ENCODE assay signal across 1 cellular context in genomic region chr10:5887641-5888040, GRCh38.
TF ChIP-seq lines count a peak whose summit lies in the region.

No MANE protein-coding gene starts in this region.

TF ChIP-seq in A549, 52 proteins besides CTCF, POLR2A, EP300 and RAD21 (continued from another document):
- TF ChIP-seq JUN (IDR thresholded peaks at IDR 0.05) (no peak), MAZ (IDR thresholded peaks at IDR 0.05; ENCODE audit: borderline replicate concordance, low read depth, low read length) (no peak), CBX8 (IDR thresholded peaks at IDR 0.05) (no peak), RARB (CRISPR knock-in tag; IDR thresholded peaks at IDR 0.05) (no peak), HES2 (IDR thresholded peaks at IDR 0.05) (no peak)
